Comparison of ENCODE assay signal across 21 cellular contexts in the genomic region with DNA sequence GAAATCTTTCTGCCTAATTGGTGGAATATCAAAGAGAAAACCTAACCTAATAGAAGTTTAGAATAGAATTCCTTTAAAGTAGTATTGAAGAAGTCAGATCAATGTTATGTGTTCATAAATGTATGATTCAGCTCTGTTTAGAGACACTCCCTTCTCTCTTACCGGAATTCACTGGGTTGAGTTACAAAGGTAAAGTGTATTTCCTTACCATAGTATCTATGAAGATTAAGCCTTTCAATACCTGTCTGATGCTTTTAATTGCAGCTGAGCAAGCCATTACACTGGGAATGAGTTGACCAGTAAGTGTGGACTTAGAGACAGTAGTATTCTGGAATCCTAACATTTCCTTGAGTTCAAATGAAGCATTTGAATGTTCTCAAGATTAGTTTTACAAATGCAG.
A peak's percentile ranks its signal among the peaks of the same experiment; 100 is the strongest.
DNase-seq lines count a peak whose midpoint lies in the region; ATAC-seq and TF ChIP-seq lines count a peak whose summit lies in the region.
"Had no signal": no experiment of that assay in that cellular context is flagged by ENCODE, and none has a peak within 500 bp of the region (broad histone marks: within the 10 kb centered on the region; RNA-seq: fewer than 3 reads in every experiment).

No MANE protein-coding gene starts in this region.

- H3K9me3 ChIP-seq in colonic mucosa (no peaks in the 10 kb centered on the region), mucosa of descending colon (no peaks in the 10 kb centered on the region)
- H3K9me3 ChIP-seq: Caco-2 had no signal

- H3K9me3 Mint-ChIP-seq in activated CD4-positive, alpha-beta T cell treated with anti-CD3 and anti-CD28 coated beads, Interleukin-2, amount 10 ng/mL, durations not matched to agents 24 days and 14 days: peaks cover 2% of the 10 kb centered on the region
- peaks cover 1% of the 10 kb centered on the region for H3K9me3 Mint-ChIP-seq in activated CD4-positive, alpha-beta T cell treated with anti-CD3 and anti-CD28 coated beads for 36 hours (ENCODE audit: low read depth)

- H3K4me1 ChIP-seq in colonic mucosa: no peaks in the 10 kb centered on the region
- H3K4me1 ChIP-seq in mucosa of descending colon (ENCODE audit: low read depth): no peaks in the 10 kb centered on the region
- H3K4me1 ChIP-seq: BLaER1, Caco-2 had no signal

- DNase-seq in activated CD4-positive, alpha-beta T cell treated with anti-CD3 and anti-CD28 coated beads, Interleukin-2, amount 10 ng/mL, durations not matched to agents 24 days and 14 days: peak; percentile 12
- no peak for DNase-seq in activated CD4-positive, alpha-beta T cell treated with anti-CD3 and anti-CD28 coated beads for 36 hours
- DNase-seq in colonic mucosa (no peak), mucosa of descending colon (no peak), SIG-M5 treated with dmso at 0.1 percent for 504 hours (lab: John Stamatoyannopoulos, UW; ENCODE audit: unreplicated experiment) (no peak)
- DNase-seq: Caco-2; CD4-positive, CD25-positive, alpha-beta regulatory T cell; CD8-positive, alpha-beta T cell; DMS153; EL; GDM1; H9 had no signal

- H3K4me3 Mint-ChIP-seq in activated CD4-positive, alpha-beta T cell treated with anti-CD3 and anti-CD28 coated beads, Interleukin-2, amount 10 ng/mL, durations not matched to agents 24 days and 14 days: no peak overlapping the region
- no peak overlapping the region for H3K4me3 Mint-ChIP-seq in activated CD4-positive, alpha-beta T cell treated with anti-CD3 and anti-CD28 coated beads for 36 hours
- H3K4me3 Mint-ChIP-seq: B cell; CD4-positive, CD25-positive, alpha-beta regulatory T cell; CD8-positive, alpha-beta T cell; GM23338; H9 had no signal

- no peak overlapping the region for H3K4me3 ChIP-seq in colonic mucosa
- H3K4me3 ChIP-seq in mucosa of descending colon: no peak overlapping the region
- H3K4me3 ChIP-seq: BLaER1, GM12878, GM23338 had no signal

- TF ChIP-seq CTCF in colonic mucosa (IDR thresholded peaks at IDR 0.05) (no peak), mucosa of descending colon (IDR thresholded peaks at IDR 0.05) (no peak)

- ATAC-seq in activated CD4-positive, alpha-beta T cell treated with anti-CD3 and anti-CD28 coated beads for 36 hours: no peak
- ATAC-seq in mucosa of descending colon (peak; percentile 93), GM21360 (IDR thresholded peaks at IDR 0.05; ENCODE audit: unreplicated experiment) (no peak), GM21528 (IDR thresholded peaks at IDR 0.05; ENCODE audit: low FRiP score, unreplicated experiment) (no peak)
- ATAC-seq: CD8-positive, alpha-beta T cell; GM12878; GM23338; HCT116 had no signal

- H3K4me1 Mint-ChIP-seq in activated CD4-positive, alpha-beta T cell treated with anti-CD3 and anti-CD28 coated beads, Interleukin-2, amount 10 ng/mL, durations not matched to agents 24 days and 14 days: no peaks in the 10 kb centered on the region
- H3K4me1 Mint-ChIP-seq in activated CD4-positive, alpha-beta T cell treated with anti-CD3 and anti-CD28 coated beads for 36 hours: no peaks in the 10 kb centered on the region
- H3K4me1 Mint-ChIP-seq: B cell, GM23338, H9 had no signal

- CTCF ChIA-PET in activated CD4-positive, alpha-beta T cell treated with anti-CD3 and anti-CD28 coated beads for 36 hours (lab: Charles Lee): interaction anchor here (0.9 to 2.1 kb wide), 5 partner anchors 8 to 57 kb away, joined by 3 to 5 read pairs (median 3); no protein-coding TSS in a partner anchor

- peaks cover 27% of the 10 kb centered on the region for H3K27me3 Mint-ChIP-seq in activated CD4-positive, alpha-beta T cell treated with anti-CD3 and anti-CD28 coated beads, Interleukin-2, amount 10 ng/mL, durations not matched to agents 24 days and 14 days
- H3K27me3 Mint-ChIP-seq in activated CD4-positive, alpha-beta T cell treated with anti-CD3 and anti-CD28 coated beads for 36 hours: no peaks in the 10 kb centered on the region

- H3K36me3 Mint-ChIP-seq in activated CD4-positive, alpha-beta T cell treated with anti-CD3 and anti-CD28 coated beads, Interleukin-2, amount 10 ng/mL, durations not matched to agents 24 days and 14 days (ENCODE audit: low read depth): no peaks in the 10 kb centered on the region
- H3K36me3 Mint-ChIP-seq in activated CD4-positive, alpha-beta T cell treated with anti-CD3 and anti-CD28 coated beads for 36 hours (ENCODE audit: low read depth): no peaks in the 10 kb centered on the region
- H3K36me3 Mint-ChIP-seq: CD4-positive, CD25-positive, alpha-beta regulatory T cell; CD8-positive, alpha-beta T cell had no signal

- POLR2A ChIA-PET in activated CD4-positive, alpha-beta T cell treated with anti-CD3 and anti-CD28 coated beads for 36 hours (lab: Charles Lee): no interaction called here

- H3K27ac Mint-ChIP-seq in activated CD4-positive, alpha-beta T cell treated with anti-CD3 and anti-CD28 coated beads, Interleukin-2, amount 10 ng/mL, durations not matched to agents 24 days and 14 days: no peak overlapping the region
- no peak overlapping the region for H3K27ac Mint-ChIP-seq in activated CD4-positive, alpha-beta T cell treated with anti-CD3 and anti-CD28 coated beads for 36 hours
- H3K27ac Mint-ChIP-seq: B cell; CD4-positive, CD25-positive, alpha-beta regulatory T cell; CD8-positive, alpha-beta T cell; GM23338; H9 had no signal

- peak overlapping the region; percentile 10 for H3K27ac ChIP-seq in colonic mucosa
- H3K27ac ChIP-seq: 22Rv1, BLaER1, C4-2B had no signal

- H3K36me3 ChIP-seq in colonic mucosa (no peaks in the 10 kb centered on the region), mucosa of descending colon (ENCODE audit: low read depth) (no peaks in the 10 kb centered on the region)
- H3K36me3 ChIP-seq: BLaER1 had no signal

- intact Hi-C loops in activated CD4-positive, alpha-beta T cell treated with anti-CD3 and anti-CD28 coated beads, Interleukin-2, amount 10 ng/mL, durations not matched to agents 24 days and 14 days (cut with micrococcal nuclease): no loop called here
- intact Hi-C loops in activated CD4-positive, alpha-beta T cell treated with anti-CD3 and anti-CD28 coated beads for 36 hours (cut with DNase I, micrococcal nuclease): no loop called here
- intact Hi-C loops in colonic mucosa (cut with DNase I): no loop called here
- intact Hi-C loops in mucosa of descending colon (cut with DNase I, micrococcal nuclease): no loop called here

- no peaks in the 10 kb centered on the region for H3K27me3 ChIP-seq in colonic mucosa
- H3K27me3 ChIP-seq: BLaER1 had no signal

- H3K9ac ChIP-seq in colonic mucosa (ENCODE audit: low read depth in 2 of 2, low read length in 2 of 2): no peak overlapping the region
- H3K9ac ChIP-seq: BLaER1 had no signal
